In the genomic region with DNA sequence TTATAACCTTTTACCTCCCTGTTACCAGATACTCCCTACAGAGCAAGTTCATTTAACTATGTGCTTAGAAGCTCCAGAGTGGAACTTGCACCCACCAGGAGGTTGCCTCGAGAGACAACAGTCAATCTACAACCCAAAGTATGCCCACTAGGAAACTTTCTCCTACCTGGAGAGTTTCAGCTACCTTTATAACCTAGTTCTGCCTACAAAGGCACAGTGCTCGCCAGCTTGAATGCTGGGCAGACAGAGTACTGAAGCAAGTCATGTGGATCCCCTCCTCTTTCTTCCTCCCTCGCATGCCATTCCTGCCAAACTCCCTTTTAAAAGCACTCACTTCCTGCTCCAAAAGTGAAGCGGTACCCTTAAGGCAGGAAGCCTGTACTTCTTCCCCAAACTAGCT, we compare ENCODE assay signal across 17 cellular contexts.
DNase-seq lines count a peak whose midpoint lies in the region; ATAC-seq and TF ChIP-seq lines count a peak whose summit lies in the region.
"Had no signal": no experiment of that assay in that cellular context is flagged by ENCODE, and none has a peak within 500 bp of the region (broad histone marks: within the 10 kb centered on the region; RNA-seq: fewer than 3 reads in every experiment).

No MANE protein-coding gene starts in this region.

- H3K36me3 ChIP-seq in ES-I3 (ENCODE audit: insufficient read depth, low read length) (no peaks in the 10 kb centered on the region), mucosa of descending colon (ENCODE audit: low read depth) (no peaks in the 10 kb centered on the region)
- H3K36me3 ChIP-seq: SJCRH30 had no signal

- no peaks in the 10 kb centered on the region for H3K36me3 Mint-ChIP-seq in neural crest cell (ENCODE audit: low read depth)
- H3K36me3 Mint-ChIP-seq: activated naive CD8-positive, alpha-beta T cell treated with anti-CD3 and anti-CD28 coated beads for 36 hours had no signal

- ATAC-seq in mucosa of descending colon, result no peak

- H3K4me1 ChIP-seq in ES-I3 (ENCODE audit: insufficient read depth, low read length) (peaks cover 16% of the 10 kb centered on the region), mucosa of descending colon (ENCODE audit: low read depth) (no peaks in the 10 kb centered on the region)
- H3K4me1 ChIP-seq: SJCRH30 had no signal

- no peak overlapping the region for H3K4me3 ChIP-seq in mucosa of descending colon
- H3K4me3 ChIP-seq: coronary artery, SJCRH30 had no signal

- no peaks in the 10 kb centered on the region for H3K27me3 Mint-ChIP-seq in neural crest cell (ENCODE audit: low read depth)
- H3K27me3 Mint-ChIP-seq: activated naive CD8-positive, alpha-beta T cell treated with anti-CD3 and anti-CD28 coated beads for 36 hours; B cell; progenitor cell of endocrine pancreas had no signal

- H3K9ac ChIP-seq in ES-I3 (ENCODE audit: low read depth, low read length), result peak overlapping the region; percentile 26

- DNase-seq in SK-MEL-5 (ENCODE audit: low read depth, low spot score), result peak; percentile 51
- DNase-seq in foreskin melanocyte, result peak; percentile 56
- no peak for DNase-seq in neural crest cell (ENCODE audit: low read depth, low spot score)
- DNase-seq in mucosa of descending colon, result no peak
- DNase-seq in MV-4-11 (lab: John Stamatoyannopoulos, UW), result no peak
- no peak for DNase-seq in NCI-H146 treated with DMSO at 0.1 percent for 48 hours (lab: John Stamatoyannopoulos, UW; ENCODE audit: unreplicated experiment)
- no peak for DNase-seq in HuH-7 (ENCODE audit: low spot score)
- DNase-seq: activated CD8-positive, alpha-beta memory T cell treated with anti-CD3 and anti-CD28 coated beads, Interleukin-2, amount 50 U/mL, for 48 hours; activated naive CD8-positive, alpha-beta T cell treated with anti-CD3 and anti-CD28 coated beads for 36 hours; DND-41; NCI-H146; NCI-H526 treated with DMSO at 0.1 percent for 48 hours; SJCRH30 had no signal

- TF ChIP-seq CTCF in neural crest cell (conservative IDR thresholded peaks at IDR 0.05), result no peak
- no peak for TF ChIP-seq CTCF in mucosa of descending colon (IDR thresholded peaks at IDR 0.05)

- H3K4me1 Mint-ChIP-seq in neural crest cell, result peaks cover 9% of the 10 kb centered on the region
- H3K4me1 Mint-ChIP-seq: activated naive CD8-positive, alpha-beta T cell treated with anti-CD3 and anti-CD28 coated beads for 36 hours; B cell had no signal

- no peak overlapping the region for H3K4me3 Mint-ChIP-seq in neural crest cell
- H3K4me3 Mint-ChIP-seq: activated naive CD8-positive, alpha-beta T cell treated with anti-CD3 and anti-CD28 coated beads for 36 hours; B cell had no signal

- no peaks in the 10 kb centered on the region for H3K9me3 Mint-ChIP-seq in neural crest cell
- H3K9me3 Mint-ChIP-seq: activated naive CD8-positive, alpha-beta T cell treated with anti-CD3 and anti-CD28 coated beads for 36 hours had no signal

- H3K27ac Mint-ChIP-seq in neural crest cell (ENCODE audit: unreplicated experiment), result peak overlapping the region; percentile 68
- H3K27ac Mint-ChIP-seq: activated naive CD8-positive, alpha-beta T cell treated with anti-CD3 and anti-CD28 coated beads for 36 hours; B cell; progenitor cell of endocrine pancreas had no signal

- in situ Hi-C loops in SK-MEL-5 (cut with HindIII; ENCODE audit: low pct_unique_long_range_greater_than_20kb, low sequenced_read_pairs), result no loop called here

- H3K9me3 ChIP-seq in ES-I3 (ENCODE audit: control insufficient read depth, insufficient read depth, low read length) (no peaks in the 10 kb centered on the region), mucosa of descending colon (no peaks in the 10 kb centered on the region)

- intact Hi-C loops in mucosa of descending colon (cut with DNase I, micrococcal nuclease), result no loop called here

Comparison
In these comparisons a context has a peak if more than half of its experiments do, and no peak if none do; other contexts are left out.
1. DNase-seq: peak in SK-MEL-5 (single experiment) and foreskin melanocyte (single experiment); none in neural crest cell (single experiment), mucosa of descending colon (0 of 3), MV-4-11 (single experiment), NCI-H146 treated with DMSO at 0.1 percent for 48 hours (single experiment) and HuH-7 (single experiment).